ENCODE assay signal across 8 cellular contexts in the genomic region with DNA sequence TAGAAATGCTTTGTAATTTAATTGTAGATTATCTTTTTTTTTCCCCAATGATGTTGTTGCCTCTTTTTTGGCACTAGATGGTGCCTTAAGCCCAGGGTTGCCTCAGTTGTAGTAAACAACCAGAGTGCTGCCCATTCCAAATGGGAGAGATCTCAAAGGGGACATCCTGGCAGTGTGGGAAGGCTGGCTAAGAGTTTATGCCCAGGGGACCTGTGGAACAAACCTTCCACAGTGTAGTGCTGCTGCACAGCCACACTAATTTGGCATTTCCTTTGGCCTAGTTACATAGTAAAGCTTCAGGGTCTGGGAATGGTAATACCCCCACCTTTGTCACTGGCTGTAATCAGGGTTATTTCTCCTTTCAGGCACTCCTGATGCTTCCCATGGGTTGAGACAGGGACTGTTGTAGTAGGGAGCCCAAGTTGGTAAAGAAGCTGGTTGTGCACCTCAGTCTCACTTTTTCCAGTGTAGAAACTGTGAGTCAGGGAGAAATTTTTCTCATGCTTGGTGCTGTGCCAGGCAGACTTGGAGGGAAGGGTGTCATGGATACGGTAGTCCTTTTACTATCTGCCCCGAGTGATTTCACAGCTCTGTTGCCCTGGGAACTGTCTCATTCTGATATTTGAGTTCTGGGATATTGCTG.
DNase-seq lines count a peak whose midpoint lies in the region; ATAC-seq, FAIRE-seq and TF ChIP-seq lines count a peak whose summit lies in the region.

No MANE protein-coding gene starts in this region.

- H3K4me3 ChIP-seq in astrocyte (ENCODE audit: insufficient read depth, low read depth, low read length) = no peak overlapping the region

- DNase-seq in ACHN (peak; percentile 87), HS-27A (ENCODE audit: low read depth) (peak; percentile 75), astrocyte (ENCODE audit: low read depth) (peak; percentile 95), islet precursor cell (peak; percentile 68)
- no peak for DNase-seq in effector CD8-positive, alpha-beta T cell (lab: John Stamatoyannopoulos, UW)

- H3K4me1 ChIP-seq in astrocyte (ENCODE audit: insufficient read depth, low read length) = peaks cover 18% of the 10 kb centered on the region

- H3K9ac ChIP-seq in astrocyte (ENCODE audit: low read length) = peak overlapping the region; percentile 70

- H3K4me2 ChIP-seq in astrocyte (ENCODE audit: low read length) = peak overlapping the region; percentile 68

- no peaks in the 10 kb centered on the region for H3K36me3 ChIP-seq in astrocyte (ENCODE audit: insufficient read depth, low read length)

- in situ Hi-C loops in ACHN (cut with HindIII; ENCODE audit: low pct_ligation_motif_present, low pct_unique_long_range_greater_than_20kb, low sequenced_read_pairs) = no loop called here

- no peak overlapping the region for H3K4me3 Mint-ChIP-seq in astrocyte (ENCODE audit: unreplicated experiment)

- no peaks in the 10 kb centered on the region for H3K79me2 ChIP-seq in astrocyte (ENCODE audit: insufficient read depth, low read length)

- H3K27me3 ChIP-seq in astrocyte (ENCODE audit: insufficient read depth, low read length) = no peaks in the 10 kb centered on the region

- H3K9me3 ChIP-seq in astrocyte (ENCODE audit: insufficient read depth, low read depth, low read length) = no peaks in the 10 kb centered on the region

- peak overlapping the region; percentile 83 for H3K27ac ChIP-seq in astrocyte (ENCODE audit: low read depth, low read length)

- H2AFZ ChIP-seq in astrocyte (ENCODE audit: low read depth, low read length) = peak overlapping the region; percentile 7

- peaks cover 14% of the 10 kb centered on the region for H3K9me3 Mint-ChIP-seq in astrocyte (ENCODE audit: unreplicated experiment)

- no peak for ATAC-seq in HG03520 (IDR thresholded peaks at IDR 0.05; ENCODE audit: unreplicated experiment)
- no peak for ATAC-seq in HG03175 (IDR thresholded peaks at IDR 0.05; ENCODE audit: unreplicated experiment)
- ATAC-seq in HG02938 (IDR thresholded peaks at IDR 0.05; ENCODE audit: unreplicated experiment) = no peak

- peak overlapping the region; percentile 94 for H3K27ac Mint-ChIP-seq in astrocyte (ENCODE audit: unreplicated experiment)

- no peaks in the 10 kb centered on the region for H4K20me1 ChIP-seq in astrocyte (ENCODE audit: insufficient read depth, low read length)

- peaks cover 18% of the 10 kb centered on the region for H3K4me1 Mint-ChIP-seq in astrocyte (ENCODE audit: low read depth, unreplicated experiment)

- H3K27me3 Mint-ChIP-seq in astrocyte (ENCODE audit: low read depth, unreplicated experiment) = no peaks in the 10 kb centered on the region

- TF ChIP-seq CTCF in astrocyte (IDR thresholded peaks at IDR 0.05; ENCODE audit: insufficient read depth, low read depth, low read length) = peak; percentile 60

- H3K36me3 Mint-ChIP-seq in astrocyte (ENCODE audit: low read depth, unreplicated experiment) = no peaks in the 10 kb centered on the region

- FAIRE-seq in astrocyte (lab: Jason Lieb, UNC) = peak; percentile 68
